In the genomic region with DNA sequence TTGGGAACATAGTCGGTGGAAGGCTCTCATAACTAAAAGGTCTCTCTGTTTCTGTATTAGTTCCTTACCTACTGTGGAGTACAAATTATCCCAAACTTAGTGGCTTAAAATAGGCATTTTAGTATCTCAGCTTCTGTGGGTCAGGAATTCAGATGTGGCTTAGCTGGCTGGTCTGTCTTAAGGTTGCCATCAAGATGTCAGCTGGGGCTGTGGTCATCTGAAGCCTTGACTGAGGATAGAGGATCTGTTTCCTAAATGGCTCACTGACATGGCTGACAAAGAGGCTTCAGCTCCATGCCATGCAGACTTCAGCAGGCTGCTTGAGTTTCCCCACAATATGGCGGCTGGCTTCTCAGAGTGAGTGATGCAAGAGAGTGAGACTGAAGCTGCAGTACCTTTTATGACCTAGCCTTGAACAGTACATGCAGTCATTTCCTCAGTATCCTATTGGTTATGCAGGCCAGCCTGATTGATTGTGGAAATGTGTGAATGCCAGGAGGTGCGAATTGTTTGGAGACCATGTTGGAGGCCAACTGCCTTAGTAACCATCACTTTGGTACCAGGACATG, we compare ENCODE assay signal across 14 cellular contexts.
DNase-seq lines count a peak whose midpoint lies in the region; ATAC-seq and TF ChIP-seq lines count a peak whose summit lies in the region.
"Had no signal": no experiment of that assay in that cellular context is flagged by ENCODE, and none has a peak within 500 bp of the region (broad histone marks: within the 10 kb centered on the region; RNA-seq: fewer than 3 reads in every experiment).

No MANE protein-coding gene starts in this region.

- peaks cover 24% of the 10 kb centered on the region for H3K4me1 Mint-ChIP-seq in activated T-cell treated with anti-CD3 and anti-CD28 coated beads, Interleukin-2, amount 50 U/mL, for 4 hours (ENCODE audit: low read depth)
- H3K4me1 Mint-ChIP-seq in activated T-cell treated with anti-CD3 and anti-CD28 coated beads, Interleukin-2, amount 50 U/mL, for 24 hours (ENCODE audit: low read depth): peaks cover 34% of the 10 kb centered on the region
- peaks cover 13 to 23% of the 10 kb centered on the region in 2 donors for H3K4me1 Mint-ChIP-seq in stimulated activated naive B cell treated with anti-CD40 and anti-IgM and Interleukin-4, amounts not matched to agents 10 μg/mL and 1 μg/mL and 100 μg/mL, for 72 hours

- no peak for DNase-seq in activated T-cell treated with anti-CD3 and anti-CD28 coated beads, Interleukin-2, amount 50 U/mL, for 4 hours
- DNase-seq in activated T-cell treated with anti-CD3 and anti-CD28 coated beads, Interleukin-2, amount 50 U/mL, for 24 hours: no peak
- DNase-seq in NAMALWA (ENCODE audit: low spot score) (peak; percentile 47), erythroblast (lab: John Stamatoyannopoulos, UW) (peak; percentile 12 to 16), RPMI8226 (no peak), T-helper 1 cell (no peak), mucosa of gallbladder (ENCODE audit: low spot score) (no peak)
- no peak for DNase-seq in stimulated activated naive B cell treated with anti-CD40 and anti-IgM and Interleukin-4, amounts not matched to agents 10 μg/mL and 1 μg/mL and 100 μg/mL, for 72 hours
- DNase-seq: activated CD8-positive, alpha-beta memory T cell treated with anti-CD3 and anti-CD28 coated beads, Interleukin-2, amount 50 U/mL, for 4 hours; DND-41; H7; NCI-H2029 treated with DMSO at 0.1 percent for 48 hours; spleen had no signal

- H3K27ac Mint-ChIP-seq in activated T-cell treated with anti-CD3 and anti-CD28 coated beads, Interleukin-2, amount 50 U/mL, for 24 hours: no peak overlapping the region
- no peak overlapping the region for H3K27ac Mint-ChIP-seq in stimulated activated naive B cell treated with anti-CD40 and anti-IgM and Interleukin-4, amounts not matched to agents 10 μg/mL and 1 μg/mL and 100 μg/mL, for 72 hours

- H3K4me3 Mint-ChIP-seq in activated T-cell treated with anti-CD3 and anti-CD28 coated beads, Interleukin-2, amount 50 U/mL, for 4 hours: no peak overlapping the region
- H3K4me3 Mint-ChIP-seq in activated T-cell treated with anti-CD3 and anti-CD28 coated beads, Interleukin-2, amount 50 U/mL, for 24 hours: no peak overlapping the region
- no peak overlapping the region for H3K4me3 Mint-ChIP-seq in stimulated activated naive B cell treated with anti-CD40 and anti-IgM and Interleukin-4, amounts not matched to agents 10 μg/mL and 1 μg/mL and 100 μg/mL, for 72 hours

- H3K27me3 Mint-ChIP-seq in activated T-cell treated with anti-CD3 and anti-CD28 coated beads, Interleukin-2, amount 50 U/mL, for 4 hours (ENCODE audit: low read depth): peaks cover 7% of the 10 kb centered on the region
- H3K27me3 Mint-ChIP-seq in activated T-cell treated with anti-CD3 and anti-CD28 coated beads, Interleukin-2, amount 50 U/mL, for 24 hours: no peaks in the 10 kb centered on the region
- H3K27me3 Mint-ChIP-seq in stimulated activated naive B cell treated with anti-CD40 and anti-IgM and Interleukin-4, amounts not matched to agents 10 μg/mL and 1 μg/mL and 100 μg/mL, for 72 hours: peaks cover 14 to 22% of the 10 kb centered on the region in 2 donors

- ATAC-seq in activated T-cell treated with anti-CD3 and anti-CD28 coated beads, Interleukin-2, amount 50 U/mL, for 4 hours: peak; percentile 35 to 66
- peak; percentile 34 to 59 for ATAC-seq in stimulated activated naive B cell treated with anti-CD40 and anti-IgM and Interleukin-4, amounts not matched to agents 10 μg/mL and 1 μg/mL and 100 μg/mL, for 72 hours (replicated peaks)
- ATAC-seq: left lobe of liver had no signal

- H3K9me3 Mint-ChIP-seq in activated T-cell treated with anti-CD3 and anti-CD28 coated beads, Interleukin-2, amount 50 U/mL, for 4 hours: peaks cover 6% of the 10 kb centered on the region
- peaks cover 10% of the 10 kb centered on the region for H3K9me3 Mint-ChIP-seq in activated T-cell treated with anti-CD3 and anti-CD28 coated beads, Interleukin-2, amount 50 U/mL, for 24 hours
- peaks cover 0 to 7% of the 10 kb centered on the region in 2 donors for H3K9me3 Mint-ChIP-seq in stimulated activated naive B cell treated with anti-CD40 and anti-IgM and Interleukin-4, amounts not matched to agents 10 μg/mL and 1 μg/mL and 100 μg/mL, for 72 hours

- no peak for TF ChIP-seq POLR2A in erythroblast (IDR thresholded peaks at IDR 0.05; ENCODE audit: low read length)

- no peaks in the 10 kb centered on the region for H3K36me3 Mint-ChIP-seq in activated T-cell treated with anti-CD3 and anti-CD28 coated beads, Interleukin-2, amount 50 U/mL, for 4 hours (ENCODE audit: insufficient read depth)
- H3K36me3 Mint-ChIP-seq in activated T-cell treated with anti-CD3 and anti-CD28 coated beads, Interleukin-2, amount 50 U/mL, for 24 hours (ENCODE audit: low read depth): no peaks in the 10 kb centered on the region
- H3K36me3 Mint-ChIP-seq in stimulated activated naive B cell treated with anti-CD40 and anti-IgM and Interleukin-4, amounts not matched to agents 10 μg/mL and 1 μg/mL and 100 μg/mL, for 72 hours: peaks cover 3% of the 10 kb centered on the region in 2 donors

Comparison
In these comparisons a context has a peak if more than half of its experiments do, and no peak if none do; other contexts are left out.
1. DNase-seq: peak in NAMALWA (single experiment) and erythroblast (2 of 2); none in activated T-cell treated with anti-CD3 and anti-CD28 coated beads, Interleukin-2, amount 50 U/mL, for 4 hours (single experiment), activated T-cell treated with anti-CD3 and anti-CD28 coated beads, Interleukin-2, amount 50 U/mL, for 24 hours (single experiment), stimulated activated naive B cell treated with anti-CD40 and anti-IgM and Interleukin-4, amounts not matched to agents 10 μg/mL and 1 μg/mL and 100 μg/mL, for 72 hours (single experiment), RPMI8226 (single experiment), T-helper 1 cell (0 of 5) and mucosa of gallbladder (single experiment).